16 cellular contexts compared by ENCODE assay signal in genomic region chr16:87734644-87735043, GRCh38.
"Had no signal": no experiment of that assay in that cellular context is flagged by ENCODE, and none has a peak within 500 bp of the region (broad histone marks: within the 10 kb centered on the region; RNA-seq: fewer than 3 reads in every experiment).

No MANE protein-coding gene starts in this region.

- H3K4me1 ChIP-seq: body of pancreas, esophagus squamous epithelium, testis had no signal

- H3K27me3 ChIP-seq: body of pancreas, esophagus squamous epithelium, neutrophil, testis had no signal

- H3K4me3 Mint-ChIP-seq: dendritic cell treated with granulocyte-macrophage colony-stimulating factor and Interleukin-4, amounts not matched to agents 40 ng/mL and 50 ng/mL, for 4 days; stimulated activated naive CD8-positive, alpha-beta T cell treated with anti-CD3 and anti-CD28 coated beads, Interleukin-15, amount 100 ng/mL, for 72 hours had no signal

- FAIRE-seq: endometrium, kidney had no signal

- H3K9me3 Mint-ChIP-seq: dendritic cell treated with granulocyte-macrophage colony-stimulating factor and Interleukin-4, amounts not matched to agents 40 ng/mL and 50 ng/mL, for 4 days; stimulated activated naive CD8-positive, alpha-beta T cell treated with anti-CD3 and anti-CD28 coated beads, Interleukin-15, amount 100 ng/mL, for 72 hours had no signal

- H3K27ac Mint-ChIP-seq: dendritic cell treated with granulocyte-macrophage colony-stimulating factor and Interleukin-4, amounts not matched to agents 40 ng/mL and 50 ng/mL, for 4 days; stimulated activated naive CD8-positive, alpha-beta T cell treated with anti-CD3 and anti-CD28 coated beads, Interleukin-15, amount 100 ng/mL, for 72 hours had no signal

- H3K27ac ChIP-seq: body of pancreas, esophagus squamous epithelium, neutrophil, testis had no signal

- ATAC-seq: body of pancreas; left ventricle myocardium superior; stimulated activated naive CD8-positive, alpha-beta T cell treated with anti-CD3 and anti-CD28 coated beads, Interleukin-15, amount 100 ng/mL, for 72 hours had no signal

- H3K9me3 ChIP-seq: body of pancreas, esophagus squamous epithelium, neutrophil, testis had no signal

- H3K4me3 ChIP-seq: body of pancreas, esophagus squamous epithelium, testis had no signal

- H3K27me3 Mint-ChIP-seq: dendritic cell treated with granulocyte-macrophage colony-stimulating factor and Interleukin-4, amounts not matched to agents 40 ng/mL and 50 ng/mL, for 4 days; stimulated activated naive CD8-positive, alpha-beta T cell treated with anti-CD3 and anti-CD28 coated beads, Interleukin-15, amount 100 ng/mL, for 72 hours had no signal

- DNase-seq: activated CD4-positive, alpha-beta T cell treated with anti-CD3 and anti-CD28 coated beads, Interleukin-2, amount 50 U/mL, for 4 hours; activated naive CD4-positive, alpha-beta T cell treated with Interleukin-2 at 50 U/mL for 16 hours; body of pancreas; cerebellar nuclear complex; esophagus squamous epithelium; foreskin fibroblast; kidney; left ventricle myocardium superior; posterior cingulate gyrus; stimulated activated CD4-positive, alpha-beta T cell treated with anti-CD3 and anti-CD28 coated beads, Interleukin-15, amount 100 ng/mL, for 24 hours; stimulated activated CD4-positive, alpha-beta T cell treated with anti-CD3 and anti-CD28 coated beads, Interleukin-4, amount 100 ng/mL, for 4 hours; stimulated activated naive CD8-positive, alpha-beta T cell treated with anti-CD3 and anti-CD28 coated beads, Interleukin-15, amount 100 ng/mL, for 72 hours; testis had no signal
